8 cellular contexts compared by ENCODE assay signal in genomic region chr4:80091688-80092087, GRCh38.
"Had no signal": no experiment of that assay in that cellular context is flagged by ENCODE, and none has a peak within 500 bp of the region (broad histone marks: within the 10 kb centered on the region; RNA-seq: fewer than 3 reads in every experiment).

No MANE protein-coding gene starts in this region.

- ATAC-seq: HCT116 had no signal

- H3K27ac ChIP-seq: GM23248, HL-60 had no signal

- H3K9ac ChIP-seq: GM23248 had no signal

- H3K36me3 ChIP-seq: HAP-1 had no signal

- H2AFZ ChIP-seq: GM23248 had no signal

- H3K4me1 ChIP-seq: HAP-1 had no signal

- DNase-seq: GM23248, GOT3, H7, HFFc6, KG1 had no signal

- H3K4me3 ChIP-seq: GM23248, HAP-1 had no signal

- H3K9me3 ChIP-seq: HAP-1 had no signal
